Comparison of ENCODE assay signal across 17 cellular contexts in genomic region chr4:107317596-107317995, GRCh38.
DNase-seq lines count a peak whose midpoint lies in the region; TF ChIP-seq lines count a peak whose summit lies in the region.
"Had no signal": no experiment of that assay in that cellular context is flagged by ENCODE, and none has a peak within 500 bp of the region (broad histone marks: within the 10 kb centered on the region; RNA-seq: fewer than 3 reads in every experiment).

No MANE protein-coding gene starts in this region.

- no peaks in the 10 kb centered on the region for H3K9me3 ChIP-seq in HAP-1
- H3K9me3 ChIP-seq: BE2C had no signal

- H3K4me3 Mint-ChIP-seq in activated T-helper 2 cell treated with anti-CD3 and anti-CD28 coated beads, Interferon-gamma antibody, Interleukin-2, Interleukin-4, amounts not matched to agents 10 μg/mL and 5 μg/mL and 100 μg/mL, durations not matched to agents 14 hours and 24 hours and 36 hours (ENCODE audit: low read depth), result no peak overlapping the region
- H3K4me3 Mint-ChIP-seq in activated CD4-positive, alpha-beta memory T cell treated with anti-CD3 and anti-CD28 coated beads, Interleukin-2, amount 10 ng/mL, durations not matched to agents 7 days and 5 days, result no peak overlapping the region
- H3K4me3 Mint-ChIP-seq: CD8-positive, alpha-beta T cell had no signal

- no peaks in the 10 kb centered on the region; the same call in 1 of the 2 replicates for H3K36me3 ChIP-seq in HAP-1 (replicated peaks)
- H3K36me3 ChIP-seq: BE2C had no signal

- no peaks in the 10 kb centered on the region for H3K4me1 Mint-ChIP-seq in activated T-helper 2 cell treated with anti-CD3 and anti-CD28 coated beads, Interferon-gamma antibody, Interleukin-2, Interleukin-4, amounts not matched to agents 10 μg/mL and 5 μg/mL and 100 μg/mL, durations not matched to agents 14 hours and 24 hours and 36 hours (ENCODE audit: low read depth)
- H3K4me1 Mint-ChIP-seq in activated CD4-positive, alpha-beta memory T cell treated with anti-CD3 and anti-CD28 coated beads, Interleukin-2, amount 10 ng/mL, durations not matched to agents 7 days and 5 days, result no peaks in the 10 kb centered on the region

- DNase-seq in AG10803 (ENCODE audit: low read depth), result peak; percentile 40
- DNase-seq in LHCN-M2 (ENCODE audit: low read depth), result peak; percentile 10
- DNase-seq in choroid plexus epithelial cell (ENCODE audit: low read depth), result peak; percentile 19
- peak; percentile 75 for DNase-seq in retinal pigment epithelial cell (ENCODE audit: low read depth)
- no peak for DNase-seq in activated T-helper 2 cell treated with anti-CD3 and anti-CD28 coated beads, Interferon-gamma antibody, Interleukin-2, Interleukin-4, amounts not matched to agents 10 μg/mL and 5 μg/mL and 100 μg/mL, durations not matched to agents 14 hours and 24 hours and 36 hours (ENCODE audit: low spot score)
- no peak for DNase-seq in activated CD4-positive, alpha-beta memory T cell treated with anti-CD3 and anti-CD28 coated beads, Interleukin-2, amount 10 ng/mL, durations not matched to agents 7 days and 5 days
- no peak for DNase-seq in HAP-1 (ENCODE audit: low spot score in 2 of 2)
- no peak for DNase-seq in dorsolateral prefrontal cortex
- DNase-seq: BE2C; CD8-positive, alpha-beta T cell; HCEC 1CT; KBM-7; NCI-H1436; NCI-H2029 treated with DMSO at 0.1 percent for 48 hours; NCI-H510A treated with DMSO at 0.1 percent for 48 hours had no signal

- H3K27ac Mint-ChIP-seq in activated T-helper 2 cell treated with anti-CD3 and anti-CD28 coated beads, Interferon-gamma antibody, Interleukin-2, Interleukin-4, amounts not matched to agents 10 μg/mL and 5 μg/mL and 100 μg/mL, durations not matched to agents 14 hours and 24 hours and 36 hours, result no peak overlapping the region
- no peak overlapping the region for H3K27ac Mint-ChIP-seq in activated CD4-positive, alpha-beta memory T cell treated with anti-CD3 and anti-CD28 coated beads, Interleukin-2, amount 10 ng/mL, durations not matched to agents 7 days and 5 days
- H3K27ac Mint-ChIP-seq: CD8-positive, alpha-beta T cell had no signal

- H3K27me3 ChIP-seq in HAP-1 (ENCODE audit: low read depth) (no peaks in the 10 kb centered on the region), dorsolateral prefrontal cortex (peaks cover 0 to 3% (median 0%) of the 10 kb centered on the region in 45 donors)
- H3K27me3 ChIP-seq: BE2C had no signal

- H3K9me3 Mint-ChIP-seq in activated T-helper 2 cell treated with anti-CD3 and anti-CD28 coated beads, Interferon-gamma antibody, Interleukin-2, Interleukin-4, amounts not matched to agents 10 μg/mL and 5 μg/mL and 100 μg/mL, durations not matched to agents 14 hours and 24 hours and 36 hours, result no peaks in the 10 kb centered on the region
- H3K9me3 Mint-ChIP-seq in activated CD4-positive, alpha-beta memory T cell treated with anti-CD3 and anti-CD28 coated beads, Interleukin-2, amount 10 ng/mL, durations not matched to agents 7 days and 5 days, result no peaks in the 10 kb centered on the region

- H3K4me1 ChIP-seq in HAP-1, result no peaks in the 10 kb centered on the region

- H3K27me3 Mint-ChIP-seq in activated T-helper 2 cell treated with anti-CD3 and anti-CD28 coated beads, Interferon-gamma antibody, Interleukin-2, Interleukin-4, amounts not matched to agents 10 μg/mL and 5 μg/mL and 100 μg/mL, durations not matched to agents 14 hours and 24 hours and 36 hours (ENCODE audit: low read depth), result no peaks in the 10 kb centered on the region
- no peaks in the 10 kb centered on the region for H3K27me3 Mint-ChIP-seq in activated CD4-positive, alpha-beta memory T cell treated with anti-CD3 and anti-CD28 coated beads, Interleukin-2, amount 10 ng/mL, durations not matched to agents 7 days and 5 days

- no peak overlapping the region for H3K27ac ChIP-seq in dorsolateral prefrontal cortex
- H3K27ac ChIP-seq: SK-N-MC had no signal

- H3K36me3 Mint-ChIP-seq in activated T-helper 2 cell treated with anti-CD3 and anti-CD28 coated beads, Interferon-gamma antibody, Interleukin-2, Interleukin-4, amounts not matched to agents 10 μg/mL and 5 μg/mL and 100 μg/mL, durations not matched to agents 14 hours and 24 hours and 36 hours (ENCODE audit: low read depth), result no peaks in the 10 kb centered on the region
- no peaks in the 10 kb centered on the region for H3K36me3 Mint-ChIP-seq in activated CD4-positive, alpha-beta memory T cell treated with anti-CD3 and anti-CD28 coated beads, Interleukin-2, amount 10 ng/mL, durations not matched to agents 7 days and 5 days (ENCODE audit: low read depth)
- H3K36me3 Mint-ChIP-seq: CD8-positive, alpha-beta T cell had no signal

- intact Hi-C loops in activated T-helper 2 cell treated with anti-CD3 and anti-CD28 coated beads, Interferon-gamma antibody, Interleukin-2, Interleukin-4, amounts not matched to agents 10 μg/mL and 5 μg/mL and 100 μg/mL, durations not matched to agents 14 hours and 24 hours and 36 hours (cut with micrococcal nuclease), result no loop called here
- intact Hi-C loops in dorsolateral prefrontal cortex (cut with DNase I), result no loop called here

- CTCF ChIA-PET in activated CD4-positive, alpha-beta memory T cell treated with anti-CD3 and anti-CD28 coated beads, Interleukin-2, amount 10 ng/mL, durations not matched to agents 7 days and 5 days (lab: Charles Lee), result no interaction called here

- TF ChIP-seq CTCF in AG10803 (conservative IDR thresholded peaks at IDR 0.05; ENCODE audit: low read length), result no peak
- TF ChIP-seq CTCF in choroid plexus epithelial cell (conservative IDR thresholded peaks at IDR 0.05; ENCODE audit: low read depth, low read length), result no peak
- TF ChIP-seq CTCF in retinal pigment epithelial cell (conservative IDR thresholded peaks at IDR 0.05; ENCODE audit: low read depth, low read length), result no peak
- no peak for TF ChIP-seq CTCF in dorsolateral prefrontal cortex (IDR thresholded peaks at IDR 0.05 in 54 of 56, conservative IDR thresholded peaks at IDR 0.05 in 2 of 56; ENCODE audit: low read depth in 1 of 56, partially characterized antibody in 56 of 56)

- H3K4me3 ChIP-seq in AG10803 (ENCODE audit: low read length) (no peak overlapping the region), choroid plexus epithelial cell (ENCODE audit: low read depth, low read length) (no peak overlapping the region), retinal pigment epithelial cell (ENCODE audit: low read length) (no peak overlapping the region), HAP-1 (no peak overlapping the region), dorsolateral prefrontal cortex (no peak overlapping the region)
- H3K4me3 ChIP-seq: GM12878, SK-N-MC had no signal

- POLR2A ChIA-PET in activated CD4-positive, alpha-beta memory T cell treated with anti-CD3 and anti-CD28 coated beads, Interleukin-2, amount 10 ng/mL, durations not matched to agents 7 days and 5 days (lab: Charles Lee), result no interaction called here

- in situ Hi-C loops in HAP-1 (cut with MboI; ENCODE audit: low sequenced_read_pairs), result no loop called here

Comparison
In these comparisons a context has a peak if more than half of its experiments do, and no peak if none do; other contexts are left out.
1. DNase-seq: peak in AG10803 (single experiment), LHCN-M2 (single experiment), choroid plexus epithelial cell (single experiment) and retinal pigment epithelial cell (single experiment); none in activated T-helper 2 cell treated with anti-CD3 and anti-CD28 coated beads, Interferon-gamma antibody, Interleukin-2, Interleukin-4, amounts not matched to agents 10 μg/mL and 5 μg/mL and 100 μg/mL, durations not matched to agents 14 hours and 24 hours and 36 hours (single experiment), activated CD4-positive, alpha-beta memory T cell treated with anti-CD3 and anti-CD28 coated beads, Interleukin-2, amount 10 ng/mL, durations not matched to agents 7 days and 5 days (single experiment), HAP-1 (0 of 2) and dorsolateral prefrontal cortex (0 of 10).